32 cellular contexts compared by ENCODE assay signal in the genomic region with DNA sequence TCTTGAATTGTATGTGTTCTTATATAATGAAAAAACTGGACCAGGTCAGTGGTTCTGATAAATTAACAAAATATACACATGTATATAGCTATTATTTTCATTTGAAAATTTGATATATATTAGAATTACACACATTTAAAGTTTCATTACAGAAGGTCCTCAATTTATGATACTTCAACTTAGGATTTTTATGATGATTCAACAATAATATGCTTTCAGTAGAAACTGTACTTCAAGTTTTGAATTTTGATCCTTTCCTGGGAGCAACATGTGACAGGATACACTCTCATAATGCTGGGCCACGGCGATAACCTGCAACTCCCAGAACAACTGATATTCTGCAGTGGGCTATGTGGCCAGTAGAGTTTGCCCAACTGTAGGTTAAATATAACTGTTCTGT.
"Had no signal": no experiment of that assay in that cellular context is flagged by ENCODE, and none has a peak within 500 bp of the region (broad histone marks: within the 10 kb centered on the region; RNA-seq: fewer than 3 reads in every experiment).

No MANE protein-coding gene starts in this region.

- H3K4me3 ChIP-seq: ascending aorta, cardiac muscle cell had no signal

- H3K9me3 ChIP-seq: ascending aorta had no signal

- H3K27ac ChIP-seq: ascending aorta, cardiac muscle cell, VCaP had no signal

- H3K4me1 ChIP-seq: ascending aorta had no signal

- H3K36me3 ChIP-seq: ascending aorta, cardiac muscle cell had no signal

- DNase-seq: activated B cell treated with CpG ODN at 0.5 μM for 24 hours; activated CD4-positive, alpha-beta memory T cell treated with anti-CD3 and anti-CD28 coated beads for 36 hours; activated CD4-positive, alpha-beta T cell treated with anti-CD3 and anti-CD28 coated beads for 4 hours; activated CD4-positive, alpha-beta T cell treated with anti-CD3 and anti-CD28 coated beads, Interleukin-2, amount 10 ng/mL, durations not matched to agents 24 days and 14 days; activated CD4-positive, alpha-beta T cell treated with anti-CD3 and anti-CD28 coated beads, Interleukin-2, amount 50 U/mL, for 1 hour; activated CD4-positive, alpha-beta T cell treated with anti-CD3 and anti-CD28 coated beads, Interleukin-2, amount 50 U/mL, for 4 hours; activated CD4-positive, CD25-positive, alpha-beta regulatory T cell treated with anti-CD3 and anti-CD28 coated beads, Interleukin-2, amount 50 U/mL, for 72 hours; activated CD8-positive, alpha-beta memory T cell treated with anti-CD3 and anti-CD28 coated beads, Interleukin-2, amount 50 U/mL, for 4 hours; activated CD8-positive, alpha-beta T cell treated with anti-CD3 and anti-CD28 coated beads for 36 hours; activated effector memory CD4-positive, alpha-beta T cell treated with anti-CD3 and anti-CD28 coated beads, Interleukin-2, amount 50 U/mL, for 16 hours; activated gamma-delta T cell treated with Interleukin-2 at 50 U/mL for 16 hours; activated naive CD4-positive, alpha-beta T cell; activated naive CD4-positive, alpha-beta T cell treated with anti-CD3 and anti-CD28 coated beads for 36 hours; activated naive CD8-positive, alpha-beta T cell treated with anti-CD3 and anti-CD28 coated beads, Interleukin-2, amount 10 ng/mL, durations not matched to agents 7 days and 5 days; activated naive CD8-positive, alpha-beta T cell treated with anti-CD3 and anti-CD28 coated beads, Interleukin-2, amount 50 U/mL, for 24 hours; activated T-cell treated with anti-CD3 and anti-CD28 coated beads for 4 hours; activated T-cell treated with anti-CD3 and anti-CD28 coated beads, Interleukin-2, amount 50 U/mL, for 1 hour; activated T-cell treated with anti-CD3 and anti-CD28 coated beads, Interleukin-2, amount 50 U/mL, for 4 hours; activated T-cell treated with anti-CD3 and anti-CD28 coated beads, Interleukin-2, amount 50 U/mL, for 72 hours; amygdala; anterior cingulate cortex; caudate nucleus; cerebellar nuclear complex; T-helper 1 cell; T-helper 2 cell; T-helper 9 cell had no signal

- FAIRE-seq: bronchial epithelial cell, TTC549 had no signal

- H3K27me3 ChIP-seq: ascending aorta had no signal

- ATAC-seq: activated CD8-positive, alpha-beta T cell treated with anti-CD3 and anti-CD28 coated beads for 36 hours; activated naive CD8-positive, alpha-beta T cell treated with anti-CD3 and anti-CD28 coated beads, Interleukin-2, amount 50 U/mL, for 24 hours; activated T-cell treated with anti-CD3 and anti-CD28 coated beads, Interleukin-2, amount 50 U/mL, for 4 hours; activated T-cell treated with anti-CD3 and anti-CD28 coated beads, Interleukin-2, amount 50 U/mL, for 72 hours; activated T-helper 17 cell treated with anti-CD3 and anti-CD28 coated beads, Interleukin-2, amount 50 U/mL, for 72 hours had no signal
